25 cellular contexts compared by ENCODE assay signal in the genomic region with DNA sequence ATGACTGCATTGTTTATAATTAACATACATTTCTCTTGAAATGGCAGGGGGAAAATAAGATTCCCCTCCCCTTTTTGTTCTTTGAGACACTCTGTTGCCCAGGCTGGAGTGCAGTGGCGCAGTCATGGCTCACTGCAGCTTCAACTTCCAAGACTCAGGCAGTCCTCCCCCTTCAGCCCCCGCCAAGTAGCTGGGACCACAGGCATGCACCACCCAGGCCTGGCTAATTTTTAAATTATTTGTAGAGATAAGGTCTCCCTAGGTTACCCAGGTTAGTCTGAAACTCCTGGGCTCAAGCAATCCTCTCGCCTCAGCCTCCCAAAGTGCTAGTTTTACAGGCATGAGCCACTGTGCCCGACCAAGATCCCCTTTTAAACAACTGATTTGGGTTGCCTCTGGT.
DNase-seq lines count a peak whose midpoint lies in the region; FAIRE-seq and TF ChIP-seq lines count a peak whose summit lies in the region.
"Had no signal": no experiment of that assay in that cellular context is flagged by ENCODE, and none has a peak within 500 bp of the region (broad histone marks: within the 10 kb centered on the region; RNA-seq: fewer than 3 reads in every experiment).

No MANE protein-coding gene starts in this region.

- H3K27ac ChIP-seq in astrocyte (ENCODE audit: low read depth, low read length) (no peak overlapping the region), transverse colon (no peak overlapping the region)
- H3K27ac ChIP-seq: HL-60, SJCRH30 had no signal

- DNase-seq in Caki2 (ENCODE audit: low read depth) (peak; percentile 19), astrocyte (ENCODE audit: low read depth) (peak; percentile 35), kidney tubule cell (ENCODE audit: low spot score) (peak; percentile 54), renal cortical epithelial cell (ENCODE audit: low read depth) (peak; percentile 42), transverse colon (no peak), NOMO-1 treated with DMSO at 0.1 percent for 48 hours (lab: John Stamatoyannopoulos, UW; ENCODE audit: unreplicated experiment) (no peak)
- no peak for DNase-seq in activated CD8-positive, alpha-beta memory T cell treated with anti-CD3 and anti-CD28 coated beads for 24 hours
- DNase-seq in activated T-helper 2 cell treated with anti-CD3 and anti-CD28 coated beads, Interferon-gamma antibody, Interleukin-2, Interleukin-4, amounts not matched to agents 10 μg/mL and 5 μg/mL and 100 μg/mL, durations not matched to agents 14 hours and 24 hours and 36 hours (ENCODE audit: low spot score), result no peak
- DNase-seq: DMS53, GDM1, MM.1S, NCI-H1092, NCI-H1436 treated with DMSO at 0.1 percent for 48 hours, NCI-H1930, NCI-H510A treated with DMSO at 0.1 percent for 48 hours, NCI-H748 treated with DMSO at 0.1 percent for 48 hours, SJCRH30 had no signal

- no peak for FAIRE-seq in astrocyte (lab: Jason Lieb, UNC)
- FAIRE-seq: A204.1, D721Med, H54, HepG2, K562 had no signal

- peaks cover 10% of the 10 kb centered on the region for H4K20me1 ChIP-seq in astrocyte (ENCODE audit: insufficient read depth, low read length)

- no peaks in the 10 kb centered on the region for H3K27me3 Mint-ChIP-seq in astrocyte (ENCODE audit: low read depth, unreplicated experiment)
- no peaks in the 10 kb centered on the region for H3K27me3 Mint-ChIP-seq in activated T-helper 2 cell treated with anti-CD3 and anti-CD28 coated beads, Interferon-gamma antibody, Interleukin-2, Interleukin-4, amounts not matched to agents 10 μg/mL and 5 μg/mL and 100 μg/mL, durations not matched to agents 14 hours and 24 hours and 36 hours (ENCODE audit: low read depth)
- H3K27me3 Mint-ChIP-seq: B cell had no signal

- peaks cover 2% of the 10 kb centered on the region for H3K9me3 Mint-ChIP-seq in astrocyte (ENCODE audit: unreplicated experiment)
- H3K9me3 Mint-ChIP-seq in activated T-helper 2 cell treated with anti-CD3 and anti-CD28 coated beads, Interferon-gamma antibody, Interleukin-2, Interleukin-4, amounts not matched to agents 10 μg/mL and 5 μg/mL and 100 μg/mL, durations not matched to agents 14 hours and 24 hours and 36 hours, result peaks cover 5% of the 10 kb centered on the region

- peaks cover 31% of the 10 kb centered on the region for H3K36me3 Mint-ChIP-seq in astrocyte (ENCODE audit: low read depth, unreplicated experiment)
- no peaks in the 10 kb centered on the region for H3K36me3 Mint-ChIP-seq in activated T-helper 2 cell treated with anti-CD3 and anti-CD28 coated beads, Interferon-gamma antibody, Interleukin-2, Interleukin-4, amounts not matched to agents 10 μg/mL and 5 μg/mL and 100 μg/mL, durations not matched to agents 14 hours and 24 hours and 36 hours (ENCODE audit: low read depth)

- H3K9me3 ChIP-seq in astrocyte (ENCODE audit: insufficient read depth, low read depth, low read length) (no peaks in the 10 kb centered on the region), transverse colon (no peaks in the 10 kb centered on the region)
- H3K9me3 ChIP-seq: SJCRH30 had no signal

- no peak overlapping the region for H3K27ac Mint-ChIP-seq in astrocyte (ENCODE audit: unreplicated experiment)
- no peak overlapping the region for H3K27ac Mint-ChIP-seq in activated T-helper 2 cell treated with anti-CD3 and anti-CD28 coated beads, Interferon-gamma antibody, Interleukin-2, Interleukin-4, amounts not matched to agents 10 μg/mL and 5 μg/mL and 100 μg/mL, durations not matched to agents 14 hours and 24 hours and 36 hours
- H3K27ac Mint-ChIP-seq: B cell, CD14-positive monocyte had no signal

- no peak overlapping the region for H3K9ac ChIP-seq in astrocyte (ENCODE audit: low read length)

- TF ChIP-seq POLR2A in transverse colon (IDR thresholded peaks at IDR 0.05), result no peak

- H2AFZ ChIP-seq in astrocyte (ENCODE audit: low read depth, low read length), result no peak overlapping the region

- in situ Hi-C loops in Caki2 (cut with HindIII; ENCODE audit: low pct_unique_long_range_greater_than_20kb, low sequenced_read_pairs) (no loop called here), transverse colon (cut with MboI; ENCODE audit: low pct_ligation_motif_present in 1 of 4, low pct_unique_long_range_greater_than_20kb in 1 of 4, low sequenced_read_pairs in 3 of 4) (loop anchor here in 2 of 4 donors (25.0 kb wide), 1 partner anchor 445 kb away; the partner anchor contains the start of gene GSG1L (in 2 of the 2))

- H3K27me3 ChIP-seq in astrocyte (ENCODE audit: insufficient read depth, low read length) (no peaks in the 10 kb centered on the region), transverse colon (no peaks in the 10 kb centered on the region)
- H3K27me3 ChIP-seq: SJCRH30 had no signal

- H3K36me3 ChIP-seq in astrocyte (ENCODE audit: insufficient read depth, low read length) (no peaks in the 10 kb centered on the region), transverse colon (no peaks in the 10 kb centered on the region)
- H3K36me3 ChIP-seq: SJCRH30 had no signal

- intact Hi-C loops in transverse colon (cut with DNase I; ENCODE audit: low total_unique reads), result no loop called here
- intact Hi-C loops in activated T-helper 2 cell treated with anti-CD3 and anti-CD28 coated beads, Interferon-gamma antibody, Interleukin-2, Interleukin-4, amounts not matched to agents 10 μg/mL and 5 μg/mL and 100 μg/mL, durations not matched to agents 14 hours and 24 hours and 36 hours (cut with micrococcal nuclease), result no loop called here

- H3K79me2 ChIP-seq in astrocyte (ENCODE audit: insufficient read depth, low read length), result no peaks in the 10 kb centered on the region

- H3K4me2 ChIP-seq in astrocyte (ENCODE audit: low read length), result no peak overlapping the region

- H3K4me1 ChIP-seq in astrocyte (ENCODE audit: insufficient read depth, low read length), result no peaks in the 10 kb centered on the region
- H3K4me1 ChIP-seq in transverse colon, result no peaks in the 10 kb centered on the region

- TF ChIP-seq CTCF in astrocyte (IDR thresholded peaks at IDR 0.05; ENCODE audit: insufficient read depth, low read depth, low read length) (no peak), transverse colon (IDR thresholded peaks at IDR 0.05) (no peak)

- H3K4me3 Mint-ChIP-seq in astrocyte (ENCODE audit: unreplicated experiment), result no peak overlapping the region
- H3K4me3 Mint-ChIP-seq in activated T-helper 2 cell treated with anti-CD3 and anti-CD28 coated beads, Interferon-gamma antibody, Interleukin-2, Interleukin-4, amounts not matched to agents 10 μg/mL and 5 μg/mL and 100 μg/mL, durations not matched to agents 14 hours and 24 hours and 36 hours (ENCODE audit: low read depth), result no peak overlapping the region
- H3K4me3 Mint-ChIP-seq: B cell, CD14-positive monocyte had no signal

- peaks cover 4% of the 10 kb centered on the region for H3K4me1 Mint-ChIP-seq in astrocyte (ENCODE audit: low read depth, unreplicated experiment)
- no peaks in the 10 kb centered on the region for H3K4me1 Mint-ChIP-seq in activated T-helper 2 cell treated with anti-CD3 and anti-CD28 coated beads, Interferon-gamma antibody, Interleukin-2, Interleukin-4, amounts not matched to agents 10 μg/mL and 5 μg/mL and 100 μg/mL, durations not matched to agents 14 hours and 24 hours and 36 hours (ENCODE audit: low read depth)
- H3K4me1 Mint-ChIP-seq: B cell, CD14-positive monocyte had no signal

- 93% methylated on average over 4 of the region's 4 CpGs; no CpG with 5 or more reads in 1 of the 2 donors for WGBS in transverse colon (ENCODE audit: low coverage in 1 of 2), 2 donors

- H3K4me3 ChIP-seq in astrocyte (ENCODE audit: insufficient read depth, low read depth, low read length), result no peak overlapping the region
- H3K4me3 ChIP-seq in transverse colon, result no peak overlapping the region
- H3K4me3 ChIP-seq: K562, SJCRH30 had no signal

- TF ChIP-seq EP300 in transverse colon (IDR thresholded peaks at IDR 0.05; ENCODE audit: low read depth), result no peak

Comparison
In these comparisons a context has a peak if more than half of its experiments do, and no peak if none do; other contexts are left out.
1. DNase-seq: peak in Caki2 (single experiment), astrocyte (single experiment), kidney tubule cell (single experiment) and renal cortical epithelial cell (single experiment); none in activated CD8-positive, alpha-beta memory T cell treated with anti-CD3 and anti-CD28 coated beads for 24 hours (single experiment), transverse colon (single experiment), activated T-helper 2 cell treated with anti-CD3 and anti-CD28 coated beads, Interferon-gamma antibody, Interleukin-2, Interleukin-4, amounts not matched to agents 10 μg/mL and 5 μg/mL and 100 μg/mL, durations not matched to agents 14 hours and 24 hours and 36 hours (single experiment) and NOMO-1 treated with DMSO at 0.1 percent for 48 hours (single experiment).